8 cellular contexts compared by ENCODE assay signal in the genomic region with DNA sequence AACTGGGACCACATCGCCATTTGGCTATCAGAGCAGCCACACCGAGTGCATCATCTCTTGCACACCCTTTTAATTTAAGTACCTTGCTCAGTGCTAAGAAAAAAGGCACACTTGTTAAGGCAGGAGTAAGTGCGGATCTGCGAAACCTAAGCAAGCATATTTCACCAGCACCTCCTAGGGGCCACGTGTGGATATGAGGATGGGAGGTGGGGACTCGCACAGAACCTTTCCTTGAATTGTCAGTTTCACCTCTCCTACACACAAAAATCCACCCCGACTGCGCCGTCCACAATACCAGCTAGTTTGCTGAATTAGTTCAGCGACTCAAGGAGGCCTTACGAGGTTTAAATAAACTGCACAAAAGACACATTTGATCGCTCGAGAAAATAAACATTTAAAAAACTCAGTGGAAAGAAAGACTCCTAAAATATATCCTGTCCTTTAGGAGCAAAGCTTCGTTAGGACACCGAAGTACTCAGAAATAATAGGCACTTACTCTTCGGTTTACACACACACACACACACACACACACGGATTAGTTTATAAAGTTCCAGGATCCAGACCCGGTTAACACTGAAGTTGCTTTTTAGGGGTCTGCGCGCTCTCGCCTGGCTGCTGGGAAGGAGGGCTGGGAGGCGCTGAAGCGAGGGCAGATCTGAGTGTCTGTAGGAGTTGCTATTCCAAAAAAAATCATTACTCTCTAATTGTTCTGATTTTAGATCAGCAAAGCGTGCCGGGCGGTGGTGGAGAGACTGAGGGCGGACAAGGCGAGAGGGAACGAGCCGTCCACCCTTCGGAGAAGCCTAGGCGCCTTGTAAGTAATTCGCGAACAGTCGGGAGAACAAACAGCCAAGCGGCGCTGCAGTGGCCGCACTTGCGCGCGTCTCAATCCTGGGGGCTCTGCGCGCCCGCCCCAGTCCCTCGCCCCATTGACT. TPM values are rescaled to one million over a fixed set of nuclear protein-coding genes. Genes with fewer than 3 reads are reported as not detected.
DNase-seq lines count a peak whose midpoint lies in the region; ATAC-seq, FAIRE-seq and TF ChIP-seq lines count a peak whose summit lies in the region.

No MANE protein-coding gene starts in this region.

- peaks cover 31% of the 10 kb centered on the region for H3K4me1 Mint-ChIP-seq in chondrocyte (ENCODE audit: low read depth)

- peak; percentile 6 for ATAC-seq in HG03175 (IDR thresholded peaks at IDR 0.05; ENCODE audit: unreplicated experiment)
- no peak for ATAC-seq in activated CD4-positive, CD25-positive, alpha-beta regulatory T cell treated with anti-CD3 and anti-CD28 coated beads, Interleukin-2, amount 50 U/mL, for 24 hours

- peak; percentile 91 for FAIRE-seq in keratinocyte (lab: Jason Lieb, UNC)

- H3K9me3 ChIP-seq in OCI-LY3 (ENCODE audit: insufficient read depth, low read length) (no peaks in the 10 kb centered on the region), keratinocyte (ENCODE audit: control insufficient read depth, low read depth, low read length) (no peaks in the 10 kb centered on the region)

- no peak overlapping the region for H3K4me3 ChIP-seq in OCI-LY3 (ENCODE audit: low read length)
- peak overlapping the region; percentile 57 to 65 (median 61) for H3K4me3 ChIP-seq in keratinocyte (ENCODE audit: control insufficient read depth in 2 of 3, extremely low read depth in 1 of 3, insufficient read depth in 2 of 3, low read depth in 1 of 3, low read length in 3 of 3)
- peak overlapping the region; percentile 42 to 58 (median 50) for H3K4me3 ChIP-seq in skin epidermis

- DNase-seq in AG08396 (ENCODE audit: low spot score): peak; percentile 51
- DNase-seq in GM13977 (ENCODE audit: low spot score): peak; percentile 48
- DNase-seq in chondrocyte (ENCODE audit: low spot score): no peak
- DNase-seq in keratinocyte (ENCODE audit: low read depth, low spot score): no peak

- no peaks in the 10 kb centered on the region for H3K9me1 ChIP-seq in keratinocyte (ENCODE audit: control insufficient read depth, extremely low read depth, insufficient read depth, low read length)

- dilution Hi-C loops in keratinocyte (cut with MboI; ENCODE audit: extremely low pct_ligation_motif_present, low sequenced_read_pairs): no loop called here

- in situ Hi-C loops in GM13977 (cut with MboI; ENCODE audit: low pct_unique_long_range_greater_than_20kb, low sequenced_read_pairs, unreplicated experiment): no loop called here

- H3K27ac ChIP-seq in OCI-LY3 (ENCODE audit: low read length) (no peak overlapping the region), keratinocyte (ENCODE audit: control insufficient read depth, insufficient read depth, low read length) (no peak overlapping the region), skin epidermis (peak overlapping the region in 20 of 21 experiments; percentile 31 to 92 (median 80))

- no peaks in the 10 kb centered on the region for H3K27me3 ChIP-seq in OCI-LY3 (ENCODE audit: low read depth, low read length)
- peaks cover 10% of the 10 kb centered on the region for H3K27me3 ChIP-seq in keratinocyte (ENCODE audit: control insufficient read depth, extremely low read depth, insufficient read depth, low read length)

- H3K9ac ChIP-seq in OCI-LY3 (ENCODE audit: low read length) (no peak overlapping the region), keratinocyte (ENCODE audit: control insufficient read depth, extremely low read depth, insufficient read depth, low read length) (peak overlapping the region; percentile 24)

- H4K20me1 ChIP-seq in OCI-LY3 (ENCODE audit: insufficient read depth, low read length): no peaks in the 10 kb centered on the region
- no peaks in the 10 kb centered on the region for H4K20me1 ChIP-seq in keratinocyte (ENCODE audit: control insufficient read depth, extremely low read depth, insufficient read depth, low read length)

- H3K36me3 ChIP-seq in OCI-LY3 (replicated peaks; ENCODE audit: low read depth, low read length) (no peaks in the 10 kb centered on the region), keratinocyte (ENCODE audit: control insufficient read depth in 2 of 2, extremely low read depth in 1 of 2, insufficient read depth in 2 of 2, low read length in 2 of 2) (no peaks in the 10 kb centered on the region)

- H3K36me3 Mint-ChIP-seq in chondrocyte (ENCODE audit: low read depth): no peaks in the 10 kb centered on the region

- H3K4me2 ChIP-seq in OCI-LY3 (ENCODE audit: low read length) (no peak overlapping the region), keratinocyte (ENCODE audit: control insufficient read depth, extremely low read depth, insufficient read depth, low read depth, low read length) (peak overlapping the region; percentile 94)

- peak overlapping the region; percentile 18 for H3K27ac Mint-ChIP-seq in chondrocyte (ENCODE audit: unreplicated experiment)

- no peak overlapping the region for H2AFZ ChIP-seq in OCI-LY3 (ENCODE audit: low read depth, low read length)
- H2AFZ ChIP-seq in keratinocyte (ENCODE audit: control insufficient read depth, low read length): peak overlapping the region; percentile 61

- no peaks in the 10 kb centered on the region for H3K9me3 Mint-ChIP-seq in chondrocyte (ENCODE audit: low read depth)

- H3K27me3 Mint-ChIP-seq in chondrocyte (ENCODE audit: low read depth): peaks cover 20% of the 10 kb centered on the region

- peaks cover 11% of the 10 kb centered on the region for H3K4me1 ChIP-seq in OCI-LY3 (ENCODE audit: low read length)
- H3K4me1 ChIP-seq in keratinocyte (ENCODE audit: control insufficient read depth, extremely low read depth, insufficient read depth, low read length): peaks cover 16% of the 10 kb centered on the region

- peak overlapping the region; percentile 81 for H3K4me3 Mint-ChIP-seq in chondrocyte (ENCODE audit: unreplicated experiment)

- TF ChIP-seq CTCF in GM13977 (IDR thresholded peaks at IDR 0.05; ENCODE audit: extremely low read depth, insufficient read depth, missing control alignments): peak; percentile 51
- peak; percentile 11 for TF ChIP-seq CTCF in OCI-LY3 (IDR thresholded peaks at IDR 0.05; ENCODE audit: low read depth, low read length)
- TF ChIP-seq CTCF in chondrocyte (IDR thresholded peaks at IDR 0.05): peak; percentile 84
- peak; percentile 80 to 90 (median 88) for TF ChIP-seq CTCF in keratinocyte (optimal IDR thresholded peaks at IDR 0.05 in 1 of 3, IDR thresholded peaks at IDR 0.05 in 1 of 3, conservative IDR thresholded peaks at IDR 0.05 in 1 of 3; ENCODE audit: extremely low read depth in 1 of 3, insufficient read depth in 2 of 3, low read length in 3 of 3)

- H3K79me2 ChIP-seq in OCI-LY3 (ENCODE audit: low read length) (no peaks in the 10 kb centered on the region), keratinocyte (ENCODE audit: control insufficient read depth, insufficient read depth, low read length) (no peaks in the 10 kb centered on the region)

RNA-seq across cellular contexts. Expression of a gene that starts 1.0 kb away (rescaled TPM):
- total RNA-seq in chondrocyte: 0.07 TPM in 1 of 3 replicates, not detected in the others
- polyA plus RNA-seq in keratinocyte: 0.09 to 0.12 TPM (median 0.11 TPM) in 3 replicates
- 0.17 TPM for polyA plus RNA-seq in keratinocyte (2011; ENCODE audit: low read depth)
- 0.02 and 0.03 TPM in 2 replicates for polyA plus RNA-seq in keratinocyte (2011; cell fraction: cytosol; rRNA removed)
- polyA plus RNA-seq in keratinocyte (2011; cell fraction: nucleus; rRNA removed): 0.07 and 0.19 TPM in 2 replicates
- polyA plus RNA-seq in keratinocyte (2012; ENCODE audit: low replicate concordance): 0.14 and 0.20 TPM in 2 replicates
- 0.66 to 2.4 TPM (median 0.70 TPM) in 3 replicates for polyA minus RNA-seq in keratinocyte
- polyA minus RNA-seq in keratinocyte (2011; cell fraction: cytosol; rRNA and poly(A)+ RNA removed): not detected
- polyA minus RNA-seq in keratinocyte (2011; cell fraction: nucleus; rRNA and poly(A)+ RNA removed): 0.42 and 0.62 TPM in 2 replicates

Comparison
In these comparisons a context has a peak if more than half of its experiments do, and no peak if none do; other contexts are left out.
1. DNase-seq: peak in AG08396 (single experiment) and GM13977 (single experiment); none in chondrocyte (single experiment) and keratinocyte (single experiment).
2. CTCF ChIP-seq: peak in every context shown above with its lines; median percentile 88 in keratinocyte; 84 in chondrocyte; 51 in GM13977; 11 in OCI-LY3.
3. H3K27ac ChIP-seq: peak in skin epidermis (20 of 21); none in OCI-LY3 (single experiment) and keratinocyte (single experiment).